8 cellular contexts compared by ENCODE assay signal in the genomic region with DNA sequence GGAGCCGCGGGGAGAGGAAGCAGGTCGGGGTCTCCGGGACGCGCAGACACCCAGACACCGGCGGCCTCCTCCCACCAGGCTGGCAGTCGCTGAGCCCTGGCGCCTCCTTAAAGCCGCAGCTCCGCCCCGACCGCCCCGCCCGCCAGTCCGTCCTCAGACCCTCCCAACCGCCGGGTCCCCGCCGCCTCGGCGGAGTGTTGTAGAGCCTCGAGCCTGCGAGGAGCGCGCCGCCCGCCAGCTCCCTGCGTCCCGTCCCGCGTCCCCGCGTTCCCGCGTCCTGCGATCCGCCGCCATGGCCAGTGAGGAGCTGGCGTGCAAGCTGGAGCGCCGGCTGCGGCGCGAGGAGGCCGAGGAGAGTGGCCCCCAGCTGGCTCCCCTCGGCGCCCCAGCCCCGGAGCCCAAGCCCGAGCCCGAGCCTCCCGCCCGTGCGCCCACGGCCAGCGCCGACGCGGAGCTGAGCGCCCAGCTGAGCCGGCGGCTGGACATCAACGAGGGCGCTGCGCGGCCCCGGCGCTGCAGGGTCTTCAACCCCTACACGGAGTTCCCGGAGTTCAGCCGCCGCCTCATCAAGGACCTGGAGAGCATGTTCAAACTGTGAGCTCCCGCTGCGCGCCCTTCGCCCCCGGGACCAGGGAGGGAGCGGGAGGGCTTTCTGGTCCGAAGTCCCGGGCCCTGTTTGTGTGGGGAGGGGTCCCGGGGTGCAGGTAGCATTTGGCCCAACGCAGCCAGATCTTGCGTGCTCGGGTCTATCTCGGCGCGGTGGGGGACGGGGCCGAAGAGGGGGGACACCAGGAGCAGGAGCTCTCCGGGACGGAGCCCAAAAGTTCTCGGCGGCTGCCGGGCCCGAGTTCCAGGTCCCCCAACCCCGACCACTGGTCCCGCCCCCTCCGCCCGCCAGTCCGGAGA. TPM values are rescaled to one million over a fixed set of nuclear protein-coding genes. Genes with fewer than 3 reads are reported as not detected.
DNase-seq lines count a peak whose midpoint lies in the region; ATAC-seq and TF ChIP-seq lines count a peak whose summit lies in the region.

A gene with protein sequence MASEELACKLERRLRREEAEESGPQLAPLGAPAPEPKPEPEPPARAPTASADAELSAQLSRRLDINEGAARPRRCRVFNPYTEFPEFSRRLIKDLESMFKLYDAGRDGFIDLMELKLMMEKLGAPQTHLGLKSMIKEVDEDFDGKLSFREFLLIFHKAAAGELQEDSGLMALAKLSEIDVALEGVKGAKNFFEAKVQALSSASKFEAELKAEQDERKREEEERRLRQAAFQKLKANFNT (plus strand): TSS at position 192 of the 906 bp plus-strand sequence. CDS start 101 bp downstream, at position 293.

- H3K36me3 ChIP-seq in BLaER1 treated with 17β-estradiol and CSF1 and Interleukin-3, amounts not matched to agents 10 nM and 100 nM, result no peaks in the 10 kb centered on the region
- H3K36me3 ChIP-seq in HUES48 (ENCODE audit: control insufficient read depth, insufficient read depth, low read length) (no peaks in the 10 kb centered on the region), vagina (no peaks in the 10 kb centered on the region)

- no peak within 1 kb of the TSS for H3K27ac ChIP-seq in BLaER1 treated with 17β-estradiol and CSF1 and Interleukin-3, amounts not matched to agents 10 nM and 100 nM
- H3K27ac ChIP-seq in HUES48 (ENCODE audit: low read depth, low read length), result no peak within 1 kb of the TSS
- H3K27ac ChIP-seq in vagina, result peak within 1 kb of the TSS; percentile 75

- peaks cover 58 to 79% (median 65%) of the 10 kb centered on the region in 11 experiments for H3K27me3 ChIP-seq in BLaER1 treated with 17β-estradiol and CSF1 and Interleukin-3, amounts not matched to agents 10 nM and 100 nM
- peaks cover 60% of the 10 kb centered on the region for H3K27me3 ChIP-seq in HUES48 (ENCODE audit: control insufficient read depth, insufficient read depth, low read length)
- no peaks in the 10 kb centered on the region for H3K27me3 ChIP-seq in vagina

- peaks cover 0 to 4% (median 0%) of the 10 kb centered on the region in 11 experiments; a peak in 2 of 22 replicates for H3K9me3 ChIP-seq in BLaER1 treated with 17β-estradiol and CSF1 and Interleukin-3, amounts not matched to agents 10 nM and 100 nM (replicated peaks in 1 of 11)
- H3K9me3 ChIP-seq in HUES48 (ENCODE audit: control insufficient read depth, insufficient read depth, low read length) (no peaks in the 10 kb centered on the region), vagina (no peaks in the 10 kb centered on the region)

- H3K4me1 ChIP-seq in BLaER1 treated with 17β-estradiol and CSF1 and Interleukin-3, amounts not matched to agents 10 nM and 100 nM, result peaks cover 0 to 17% (median 13%) of the 10 kb centered on the region in 10 experiments; a peak in 15 of 20 replicates
- no peaks in the 10 kb centered on the region for H3K4me1 ChIP-seq in HUES48 (ENCODE audit: control insufficient read depth, insufficient read depth, low read length)
- H3K4me1 ChIP-seq in vagina, result peaks cover 10% of the 10 kb centered on the region

- DNase-seq in T-helper 2 cell, result peak in 4 of 5 experiments; percentile 15 to 63 (median 27)
- peak; percentile 61 for DNase-seq in astrocyte of the spinal cord (ENCODE audit: low read depth, low spot score)
- DNase-seq in hypothalamus (lab: John Stamatoyannopoulos, UW), result peak in 49 of 51 donors; percentile 45 to 93 (median 80)
- DNase-seq in putamen (ENCODE audit: low spot score), result peak; percentile 88
- DNase-seq in vagina (ENCODE audit: extremely low spot score in 2 of 2), result no peak

- intact Hi-C loops in vagina (cut with DNase I), result no loop called here

- in situ Hi-C loops in astrocyte of the spinal cord (cut with HindIII; ENCODE audit: low sequenced_read_pairs), result no loop called here

- TF ChIP-seq CTCF in astrocyte of the spinal cord (IDR thresholded peaks at IDR 0.05; ENCODE audit: low read depth, low read length) (no peak), vagina (IDR thresholded peaks at IDR 0.05) (no peak)

- H4K20me1 ChIP-seq in BLaER1 treated with 17β-estradiol and CSF1 and Interleukin-3, amounts not matched to agents 10 nM and 100 nM, result peaks cover 0 to 32% (median 15%) of the 10 kb centered on the region in 11 experiments; a peak in 7 of 22 replicates

- H3K4me2 ChIP-seq in BLaER1 treated with 17β-estradiol and CSF1 and Interleukin-3, amounts not matched to agents 10 nM and 100 nM, result peak within 1 kb of the TSS; percentile 95 to 99 (median 98)

- no peak for ATAC-seq in HG03175 (IDR thresholded peaks at IDR 0.05; ENCODE audit: unreplicated experiment)

- peak within 1 kb of the TSS; percentile 20 to 69 (median 59); a peak in 21 of 22 replicates for H3K9ac ChIP-seq in BLaER1 treated with 17β-estradiol and CSF1 and Interleukin-3, amounts not matched to agents 10 nM and 100 nM
- no peak within 1 kb of the TSS for H3K9ac ChIP-seq in HUES48 (ENCODE audit: low read depth, low read length)

- peak within 1 kb of the TSS; percentile 60 to 75 (median 66) for H3K4me3 ChIP-seq in BLaER1 treated with 17β-estradiol and CSF1 and Interleukin-3, amounts not matched to agents 10 nM and 100 nM
- H3K4me3 ChIP-seq in HUES48 (ENCODE audit: low read depth, low read length) (peak within 1 kb of the TSS; percentile 77), astrocyte of the spinal cord (ENCODE audit: low read depth, low read length) (peak within 1 kb of the TSS; percentile 52), vagina (peak within 1 kb of the TSS; percentile 62 to 75)

- TF ChIP-seq POLR2A in vagina (IDR thresholded peaks at IDR 0.05), result peak in 1 of 2 donors; percentile 3

RNA-seq across cellular contexts. Expression of the gene that starts here (rescaled TPM):
- 22.6 TPM for total RNA-seq in vagina

Comparison
In these comparisons a context has a peak if more than half of its experiments do, and no peak if none do; other contexts are left out.
1. DNase-seq: peak in T-helper 2 cell (4 of 5), astrocyte of the spinal cord (single experiment), hypothalamus (49 of 51) and putamen (single experiment); none in vagina (0 of 2).
2. Peak in every context shown above with its lines, with median percentiles within 50 percentile points of each other: H3K4me3 ChIP-seq.